In genomic region chr17:31433811-31434210, GRCh38 we compare ENCODE assay signal across 16 cellular contexts. TPM values are rescaled to one million over a fixed set of nuclear protein-coding genes. Genes with fewer than 3 reads are reported as not detected.
DNase-seq lines count a peak whose midpoint lies in the region; ATAC-seq and TF ChIP-seq lines count a peak whose summit lies in the region.
"Had no signal": no experiment of that assay in that cellular context is flagged by ENCODE, and none has a peak within 500 bp of the region (broad histone marks: within the 10 kb centered on the region; RNA-seq: fewer than 3 reads in every experiment).

No MANE protein-coding gene starts in this region.

- no peak overlapping the region for H3K27ac Mint-ChIP-seq in T-helper 17 cell

- DNase-seq in Right ventricle myocardium inferior (ENCODE audit: missing footprints) (peak; percentile 46), right atrium auricular region (ENCODE audit: low spot score) (no peak), T-helper 17 cell (no peak), islet precursor cell (peak; percentile 56), GM19238 (ENCODE audit: insufficient read length, low spot score) (no peak), GM13977 (ENCODE audit: low spot score) (no peak), RWPE1 (ENCODE audit: low spot score) (no peak)
- DNase-seq: ACHN, DMS79, GOT3 had no signal

- in situ Hi-C loops in GM13977 (cut with MboI; ENCODE audit: low pct_unique_long_range_greater_than_20kb, low sequenced_read_pairs, unreplicated experiment) = loop anchor here (25.0 kb wide), 1 partner anchor 403 kb away; no protein-coding TSS in a partner anchor

- no peaks in the 10 kb centered on the region for H3K36me3 ChIP-seq in right atrium auricular region
- H3K36me3 ChIP-seq: HAP-1 had no signal

- POLR2A ChIA-PET in RWPE1 (lab: Yijun Ruan, JAX; ENCODE audit: low non-redundant PET) = no interaction called here

- intact Hi-C loops in Right ventricle myocardium inferior (cut with DNase I) = no loop called here

- H3K27ac ChIP-seq in right atrium auricular region = no peak overlapping the region
- H3K27ac ChIP-seq in RWPE1 = no peak overlapping the region
- H3K27ac ChIP-seq: C4-2B, HL-60 had no signal

- H3K4me1 Mint-ChIP-seq in T-helper 17 cell = peaks cover 20% of the 10 kb centered on the region

- ATAC-seq in Right ventricle myocardium inferior (no peak), T-helper 17 cell (no peak), HG02571 (IDR thresholded peaks at IDR 0.05; ENCODE audit: unreplicated experiment) (no peak)

- H3K4me3 ChIP-seq in right atrium auricular region = no peak overlapping the region
- H3K4me3 ChIP-seq: GM12878, HAP-1 had no signal

- H3K27me3 Mint-ChIP-seq in T-helper 17 cell = peaks cover 23% of the 10 kb centered on the region

- H3K9me3 ChIP-seq in right atrium auricular region (no peaks in the 10 kb centered on the region), T-helper 17 cell (ENCODE audit: control insufficient read depth, low read length, poor library complexity, severe bottlenecking) (no peaks in the 10 kb centered on the region)
- H3K9me3 ChIP-seq: HAP-1 had no signal

- CTCF ChIA-PET in RWPE1 (lab: Yijun Ruan, JAX) = no interaction called here

- TF ChIP-seq CTCF in right atrium auricular region (IDR thresholded peaks at IDR 0.05) (no peak), GM13977 (IDR thresholded peaks at IDR 0.05; ENCODE audit: extremely low read depth, insufficient read depth, missing control alignments) (no peak), RWPE1 (conservative IDR thresholded peaks at IDR 0.05; ENCODE audit: low read depth) (no peak)

- H3K4me1 ChIP-seq in right atrium auricular region = peaks cover 0 to 3% of the 10 kb centered on the region in 2 donors

- no peaks in the 10 kb centered on the region for H3K27me3 ChIP-seq in right atrium auricular region

- H3K36me3 Mint-ChIP-seq in T-helper 17 cell (ENCODE audit: low read depth) = peaks cover 6% of the 10 kb centered on the region
- H3K36me3 Mint-ChIP-seq: CD4-positive, alpha-beta memory T cell had no signal

- H3K4me3 Mint-ChIP-seq in T-helper 17 cell = peak overlapping the region; percentile 58

RNA-seq across cellular contexts. Expression of gene RAB11FIP4, which starts 42.3 kb away (rescaled TPM):
- total RNA-seq in Right ventricle myocardium inferior = 13.6 TPM
- total RNA-seq in right atrium auricular region = 1 to 10 TPM; 4.4 to 7.2 TPM
- total RNA-seq in T-helper 17 cell = 10 to 100 TPM; 47.4 to 61.9 TPM

Comparison
In these comparisons a context has a peak if more than half of its experiments do, and no peak if none do; other contexts are left out.
1. DNase-seq: peak in Right ventricle myocardium inferior (single experiment) and islet precursor cell (single experiment); none in right atrium auricular region (single experiment), T-helper 17 cell (0 of 3), GM19238 (single experiment), GM13977 (single experiment) and RWPE1 (single experiment).